17 cellular contexts compared by ENCODE assay signal in the genomic region with DNA sequence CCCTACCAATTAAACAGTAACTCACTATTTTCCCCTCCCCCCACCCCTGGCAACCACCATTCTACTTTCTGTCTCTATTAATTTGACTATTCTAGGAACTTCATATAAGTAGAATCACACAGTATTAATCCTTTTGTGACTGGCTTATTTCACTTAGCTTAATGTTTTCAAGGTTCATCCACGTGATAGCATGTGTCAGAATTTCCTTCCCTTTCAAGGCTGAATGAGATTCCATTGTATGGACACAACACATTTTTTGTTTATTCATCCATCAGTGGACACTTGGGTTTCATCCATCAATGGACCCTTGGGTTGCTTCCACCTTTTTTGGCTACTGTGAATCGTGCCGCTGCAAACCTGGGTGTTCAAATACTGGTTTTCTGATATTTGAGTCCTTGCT. TPM values are rescaled to one million over a fixed set of nuclear protein-coding genes. Genes with fewer than 3 reads are reported as not detected.
DNase-seq lines count a peak whose midpoint lies in the region; ATAC-seq and TF ChIP-seq lines count a peak whose summit lies in the region.
"Had no signal": no experiment of that assay in that cellular context is flagged by ENCODE, and none has a peak within 500 bp of the region (broad histone marks: within the 10 kb centered on the region; RNA-seq: fewer than 3 reads in every experiment).

No MANE protein-coding gene starts in this region.

- ATAC-seq in activated B cell treated with CpG ODN at 0.5 μM for 24 hours (ENCODE audit: low read depth) (no peak), GM21381 (IDR thresholded peaks at IDR 0.05; ENCODE audit: unreplicated experiment) (no peak), left lung (no peak)
- ATAC-seq: pancreas had no signal

- H3K27me3 ChIP-seq in left lung, result no peaks in the 10 kb centered on the region
- H3K27me3 ChIP-seq: pancreas, suprapubic skin had no signal

- peak overlapping the region; percentile 100 for H3K27ac Mint-ChIP-seq in activated T-cell treated with anti-CD3 and anti-CD28 coated beads, Interleukin-2, amount 50 U/mL, for 24 hours
- H3K27ac Mint-ChIP-seq in activated B cell treated with CpG ODN at 0.5 μM for 24 hours, result peak overlapping the region; percentile 30
- H3K27ac Mint-ChIP-seq in HFFc6, result no peak overlapping the region

- no peak overlapping the region for H3K4me3 ChIP-seq in left lung
- H3K4me3 ChIP-seq: pancreas, PC-9, SK-N-MC, suprapubic skin had no signal

- peak overlapping the region; percentile 89 for H3K4me3 Mint-ChIP-seq in activated T-cell treated with anti-CD3 and anti-CD28 coated beads, Interleukin-2, amount 50 U/mL, for 24 hours
- H3K4me3 Mint-ChIP-seq in activated B cell treated with CpG ODN at 0.5 μM for 24 hours, result no peak overlapping the region
- no peak overlapping the region for H3K4me3 Mint-ChIP-seq in HFFc6

- H3K9me3 Mint-ChIP-seq in activated T-cell treated with anti-CD3 and anti-CD28 coated beads, Interleukin-2, amount 50 U/mL, for 24 hours, result no peaks in the 10 kb centered on the region
- no peaks in the 10 kb centered on the region for H3K9me3 Mint-ChIP-seq in activated B cell treated with CpG ODN at 0.5 μM for 24 hours
- no peaks in the 10 kb centered on the region for H3K9me3 Mint-ChIP-seq in HFFc6

- H3K36me3 ChIP-seq in left lung, result no peaks in the 10 kb centered on the region
- H3K36me3 ChIP-seq: pancreas, suprapubic skin had no signal

- no peaks in the 10 kb centered on the region for H3K9me3 ChIP-seq in left lung
- H3K9me3 ChIP-seq: pancreas, suprapubic skin had no signal

- H3K4me1 Mint-ChIP-seq in activated T-cell treated with anti-CD3 and anti-CD28 coated beads, Interleukin-2, amount 50 U/mL, for 24 hours (ENCODE audit: low read depth), result peaks cover 99% of the 10 kb centered on the region
- H3K4me1 Mint-ChIP-seq in activated B cell treated with CpG ODN at 0.5 μM for 24 hours, result peaks cover 96% of the 10 kb centered on the region
- H3K4me1 Mint-ChIP-seq in HFFc6 (ENCODE audit: low read depth), result peaks cover 13% of the 10 kb centered on the region

- peaks cover 100% of the 10 kb centered on the region for H3K36me3 Mint-ChIP-seq in activated T-cell treated with anti-CD3 and anti-CD28 coated beads, Interleukin-2, amount 50 U/mL, for 24 hours (ENCODE audit: low read depth)
- H3K36me3 Mint-ChIP-seq in activated B cell treated with CpG ODN at 0.5 μM for 24 hours (ENCODE audit: low read depth) (peaks cover 85% of the 10 kb centered on the region), HFFc6 (ENCODE audit: low read depth) (no peaks in the 10 kb centered on the region)

- TF ChIP-seq CTCF in activated B cell treated with CpG ODN at 0.5 μM for 24 hours (IDR thresholded peaks at IDR 0.05), result no peak
- no peak for TF ChIP-seq CTCF in left lung (IDR thresholded peaks at IDR 0.05)
- no peak for TF ChIP-seq CTCF in HFFc6 (IDR thresholded peaks at IDR 0.05)

- intact Hi-C loops in activated B cell treated with CpG ODN at 0.5 μM for 24 hours (cut with micrococcal nuclease) (loop anchor here (1.0 kb wide), 1 partner anchor 11 kb away; no protein-coding TSS in a partner anchor), left lung (cut with DNase I) (no loop called here)

- no peak overlapping the region for H3K27ac ChIP-seq in left lung
- H3K27ac ChIP-seq: KMS-11, pancreas, PC-9, SK-N-MC, suprapubic skin had no signal

- CTCF ChIA-PET in activated B cell treated with CpG ODN at 0.5 μM for 24 hours (lab: Charles Lee), result interaction anchor here (1.1 kb wide), 1 partner anchor 10 kb away, joined by 4 read pairs; no protein-coding TSS in a partner anchor

- peaks cover 7 to 91% of the 10 kb centered on the region in 2 donors for H3K4me1 ChIP-seq in left lung
- H3K4me1 ChIP-seq: pancreas, suprapubic skin had no signal

- DNase-seq in activated T-cell treated with anti-CD3 and anti-CD28 coated beads, Interleukin-2, amount 50 U/mL, for 24 hours, result peak; percentile 19
- no peak for DNase-seq in activated T-cell treated with anti-CD3 and anti-CD28 coated beads, Interleukin-2, amount 50 U/mL, for 48 hours
- no peak for DNase-seq in activated B cell treated with CpG ODN at 0.5 μM for 24 hours
- peak; percentile 30 to 70 for DNase-seq in dermis microvascular lymphatic vessel endothelial cell (ENCODE audit: low read depth in 2 of 2)
- DNase-seq in pons (ENCODE audit: low spot score), result peak; percentile 52
- no peak for DNase-seq in left lung
- no peak for DNase-seq in HFFc6
- DNase-seq: effector CD8-positive, alpha-beta T cell; hippocampal formation; NCI-H1105; NCI-H69; pancreas; PC-9 had no signal

- H3K27me3 Mint-ChIP-seq in activated T-cell treated with anti-CD3 and anti-CD28 coated beads, Interleukin-2, amount 50 U/mL, for 24 hours, result no peaks in the 10 kb centered on the region
- H3K27me3 Mint-ChIP-seq in activated B cell treated with CpG ODN at 0.5 μM for 24 hours (no peaks in the 10 kb centered on the region), HFFc6 (ENCODE audit: insufficient read depth) (peaks cover 27% of the 10 kb centered on the region)

- POLR2A ChIA-PET in activated B cell treated with CpG ODN at 0.5 μM for 24 hours (lab: Charles Lee), result interaction anchor here (0.6 to 1.0 kb wide), 2 partner anchors 8 to 70 kb away, joined by 3 to 4 read pairs; no protein-coding TSS in a partner anchor

RNA-seq across cellular contexts. Expression of a gene that starts 41.7 kb away (rescaled TPM):
- total RNA-seq in activated B cell treated with CpG ODN at 0.5 μM for 24 hours, result 61.2 and 65.4 TPM in 2 replicates
- 41.2 and 45.5 TPM in 2 replicates for total RNA-seq in dermis microvascular lymphatic vessel endothelial cell
- total RNA-seq in left lung, result 10 to 100 TPM; 37.5 to 39.5 TPM
- total RNA-seq in HFFc6 (2021; fragmentation: NEBNext Ultra II Directional; extraction: Animal tissue kit (Norgen Biotek cat#: 25700)), result 10 to 100 TPM; 38.9 to 48.3 (median 43.2) TPM

Comparison
In these comparisons a context has a peak if more than half of its experiments do, and no peak if none do; other contexts are left out.
1. DNase-seq: peak in activated T-cell treated with anti-CD3 and anti-CD28 coated beads, Interleukin-2, amount 50 U/mL, for 24 hours (single experiment), dermis microvascular lymphatic vessel endothelial cell (2 of 2) and pons (single experiment); none in activated T-cell treated with anti-CD3 and anti-CD28 coated beads, Interleukin-2, amount 50 U/mL, for 48 hours (0 of 2), activated B cell treated with CpG ODN at 0.5 μM for 24 hours (single experiment), left lung (0 of 2) and HFFc6 (single experiment).